Comparison of ENCODE assay signal across 20 cellular contexts in the genomic region with DNA sequence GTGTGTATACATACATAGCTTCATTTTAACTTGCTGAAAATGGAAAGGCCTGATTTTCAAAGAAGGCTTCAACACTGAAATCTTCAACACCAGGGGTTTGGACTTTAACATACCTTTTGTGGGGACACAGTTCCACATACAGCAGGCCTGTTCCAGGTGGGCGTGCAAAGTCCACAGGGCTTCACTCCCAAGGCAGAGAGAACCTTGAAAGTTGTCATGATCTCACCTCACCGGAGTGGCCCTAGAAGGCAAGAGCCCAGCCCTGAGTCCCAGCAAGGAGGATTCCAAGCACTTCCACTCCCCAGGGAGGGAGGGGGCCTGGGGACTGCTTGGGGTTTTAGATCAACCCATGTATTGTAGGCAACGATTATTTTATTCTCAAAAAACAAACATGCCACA.
"Had no signal": no experiment of that assay in that cellular context is flagged by ENCODE, and none has a peak within 500 bp of the region (broad histone marks: within the 10 kb centered on the region; RNA-seq: fewer than 3 reads in every experiment).

No MANE protein-coding gene starts in this region.

- H3K27ac ChIP-seq: neutrophil, ovary, upper lobe of left lung had no signal

- H3K4me1 ChIP-seq: uterus had no signal

- H3K4me3 ChIP-seq: ovary, uterus had no signal

- H3K9me3 ChIP-seq: heart left ventricle, neutrophil, ovary, tibial artery, upper lobe of left lung, uterus had no signal

- H3K36me3 ChIP-seq: heart left ventricle, neutrophil, ovary, tibial artery, upper lobe of left lung, uterus had no signal

- ATAC-seq: esophagus mucosa; heart left ventricle; left cardiac atrium; naive thymus-derived CD4-positive, alpha-beta T cell; right cardiac atrium; stimulated activated memory B cell treated with anti-CD40 and anti-IgM and Interleukin-4, amounts not matched to agents 10 μg/mL and 1 μg/mL and 100 μg/mL, for 72 hours had no signal

- H3K27me3 ChIP-seq: dorsolateral prefrontal cortex, heart left ventricle, ovary, tibial artery, upper lobe of left lung, uterus had no signal

- DNase-seq: cortex of kidney; dorsolateral prefrontal cortex; effector CD8-positive, alpha-beta T cell; heart left ventricle; islet precursor cell; left cardiac atrium; mesendoderm; naive thymus-derived CD4-positive, alpha-beta T cell; nephron progenitor cell; ovary; stimulated activated CD4-positive, alpha-beta T cell treated with anti-CD3 and anti-CD28 coated beads, Interleukin-15, amount 100 ng/mL, for 24 hours; stimulated activated CD4-positive, alpha-beta T cell treated with anti-CD3 and anti-CD28 coated beads, Interleukin-1b, Interleukin-23, amount 100 ng/mL, for 48 hours; stimulated activated CD4-positive, alpha-beta T cell treated with anti-CD3 and anti-CD28 coated beads, Interleukin-4, amount 100 ng/mL, for 24 hours; tibial artery; upper lobe of left lung; uterus had no signal
